ENCODE assay signal across 13 cellular contexts in genomic region chr3:145767909-145768308, GRCh38.
A peak's percentile ranks its signal among the peaks of the same experiment; 100 is the strongest.
DNase-seq lines count a peak whose midpoint lies in the region; ATAC-seq, FAIRE-seq and TF ChIP-seq lines count a peak whose summit lies in the region.
"Had no signal": no experiment of that assay in that cellular context is flagged by ENCODE, and none has a peak within 500 bp of the region (broad histone marks: within the 10 kb centered on the region; RNA-seq: fewer than 3 reads in every experiment).

No MANE protein-coding gene starts in this region.

- in situ Hi-C loops in GM23248 (cut with MboI) (no loop called here), gastrocnemius medialis (cut with MboI; ENCODE audit: low sequenced_read_pairs in 4 of 4) (no loop called here)

- 0% methylated on average over 1 of the region's 1 CpG for WGBS in GM23248 (ENCODE audit: low coverage in 1 of 2, low lambda C conversion rate in 2 of 2, missing lambda C conversion rate in 2 of 2), 2 experiments

- H3K9me2 ChIP-seq in GM23248 (ENCODE audit: insufficient read depth) = no peaks in the 10 kb centered on the region

- H3K4me3 ChIP-seq in GM23248 (no peak overlapping the region), RWPE2 (ENCODE audit: severe bottlenecking) (no peak overlapping the region), fibroblast of villous mesenchyme (ENCODE audit: low read depth, low read length) (no peak overlapping the region), gastrocnemius medialis (no peak overlapping the region)
- H3K4me3 ChIP-seq: suprapubic skin had no signal

- no peak for TF ChIP-seq POLR2A in gastrocnemius medialis (IDR thresholded peaks at IDR 0.05)

- DNase-seq in GM23248 = peak; percentile 43
- no peak for DNase-seq in RWPE2 (ENCODE audit: low spot score)
- DNase-seq in fibroblast of villous mesenchyme (ENCODE audit: low read depth) = peak; percentile 7
- no peak for DNase-seq in T-helper 9 cell
- no peak for DNase-seq in gastrocnemius medialis
- DNase-seq in NK-92 (lab: John Stamatoyannopoulos, UW; ENCODE audit: unreplicated experiment) = no peak
- DNase-seq: brain microvascular endothelial cell; CD4-positive, alpha-beta memory T cell; NCI-H2029 treated with DMSO at 0.1 percent for 48 hours had no signal

- H3K9me3 ChIP-seq in GM23248 (ENCODE audit: low read depth) = no peaks in the 10 kb centered on the region
- H3K9me3 ChIP-seq in RWPE2 (ENCODE audit: severe bottlenecking) = no peaks in the 10 kb centered on the region
- no peaks in the 10 kb centered on the region for H3K9me3 ChIP-seq in gastrocnemius medialis
- H3K9me3 ChIP-seq: suprapubic skin had no signal

- H3K27ac ChIP-seq in GM23248 (no peak overlapping the region), RWPE2 (ENCODE audit: poor library complexity, severe bottlenecking) (no peak overlapping the region), gastrocnemius medialis (no peak overlapping the region)
- H3K27ac ChIP-seq: brain microvascular endothelial cell, suprapubic skin had no signal

- H3K4me1 ChIP-seq in GM23248 (ENCODE audit: insufficient read depth) (no peaks in the 10 kb centered on the region), RWPE2 (ENCODE audit: insufficient read depth, poor library complexity, severe bottlenecking) (no peaks in the 10 kb centered on the region), gastrocnemius medialis (no peaks in the 10 kb centered on the region)
- H3K4me1 ChIP-seq: suprapubic skin had no signal

- H4K20me1 ChIP-seq in GM23248 (ENCODE audit: insufficient read depth) = no peaks in the 10 kb centered on the region

- H3K9ac ChIP-seq in GM23248 = no peak overlapping the region

- TF ChIP-seq CTCF in RWPE2 (IDR thresholded peaks at IDR 0.05; ENCODE audit: poor library complexity, severe bottlenecking) (peak; percentile 52), fibroblast of villous mesenchyme (IDR thresholded peaks at IDR 0.05; ENCODE audit: insufficient read depth, low read depth, low read length) (peak; percentile 19), gastrocnemius medialis (IDR thresholded peaks at IDR 0.05 in 4 of 5, conservative IDR thresholded peaks at IDR 0.05 in 1 of 5) (no peak)

- H2AFZ ChIP-seq in GM23248 = no peak overlapping the region

- FAIRE-seq in A204.1 (lab: Jason Lieb, UNC) = peak; percentile 96
- FAIRE-seq: GM18507 had no signal

- H3K4me2 ChIP-seq in GM23248 (ENCODE audit: unreplicated experiment) = no peak overlapping the region

- H3K27me3 ChIP-seq in GM23248 (replicated peaks; ENCODE audit: insufficient read depth) = no peaks in the 10 kb centered on the region
- peaks cover 11% of the 10 kb centered on the region for H3K27me3 ChIP-seq in RWPE2 (ENCODE audit: insufficient read depth, poor library complexity, severe bottlenecking)
- no peaks in the 10 kb centered on the region for H3K27me3 ChIP-seq in gastrocnemius medialis
- H3K27me3 ChIP-seq: brain microvascular endothelial cell, suprapubic skin had no signal

- no peaks in the 10 kb centered on the region for H3K79me2 ChIP-seq in GM23248 (ENCODE audit: insufficient read depth)

- no peaks in the 10 kb centered on the region for H3F3A ChIP-seq in GM23248 (ENCODE audit: insufficient read depth)

- H3K36me3 ChIP-seq in GM23248 (ENCODE audit: low read depth) (no peaks in the 10 kb centered on the region), RWPE2 (ENCODE audit: low read depth) (no peaks in the 10 kb centered on the region), gastrocnemius medialis (no peaks in the 10 kb centered on the region)
- H3K36me3 ChIP-seq: brain microvascular endothelial cell, suprapubic skin had no signal

- ATAC-seq in RWPE2 (ENCODE audit: low read depth) (no peak), gastrocnemius medialis (no peak), HG02870 (IDR thresholded peaks at IDR 0.05; ENCODE audit: unreplicated experiment) (no peak)

- intact Hi-C loops in gastrocnemius medialis (cut with DNase I; ENCODE audit: low total_unique reads) = loop anchor here (10.0 kb wide), 1 partner anchor 643 kb away; no protein-coding TSS in a partner anchor

Comparison
In these comparisons a context has a peak if more than half of its experiments do, and no peak if none do; other contexts are left out.
1. DNase-seq: peak in GM23248 (single experiment) and fibroblast of villous mesenchyme (single experiment); none in RWPE2 (single experiment), T-helper 9 cell (single experiment), gastrocnemius medialis (0 of 2) and NK-92 (single experiment).
2. CTCF ChIP-seq: peak in RWPE2 (single experiment) and fibroblast of villous mesenchyme (single experiment); none in gastrocnemius medialis (0 of 5).